14 cellular contexts compared by ENCODE assay signal in the genomic region with DNA sequence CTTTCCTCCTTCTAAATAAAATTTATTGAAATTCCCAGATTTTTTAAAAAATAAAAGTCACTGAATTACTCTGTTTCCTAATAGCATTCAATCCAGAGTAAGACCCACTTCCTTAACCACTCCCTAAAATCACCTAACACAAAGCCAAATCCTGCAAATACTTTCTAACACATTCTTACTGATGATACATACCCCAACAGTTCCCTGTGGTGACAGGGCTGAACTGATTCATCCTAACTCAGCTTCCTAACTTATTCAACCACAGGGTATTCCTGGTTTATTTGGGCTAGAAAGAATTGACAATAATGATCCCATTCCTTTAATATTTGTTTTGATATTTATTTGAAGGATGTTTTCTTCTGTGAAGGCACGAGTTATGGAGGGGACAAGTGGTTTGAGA. TPM values are rescaled to one million over a fixed set of nuclear protein-coding genes. Genes with fewer than 3 reads are reported as not detected.
DNase-seq lines count a peak whose midpoint lies in the region; ATAC-seq and TF ChIP-seq lines count a peak whose summit lies in the region.
"Had no signal": no experiment of that assay in that cellular context is flagged by ENCODE, and none has a peak within 500 bp of the region (broad histone marks: within the 10 kb centered on the region; RNA-seq: fewer than 3 reads in every experiment).

No MANE protein-coding gene starts in this region.

- no peak overlapping the region for H2AFZ ChIP-seq in neural progenitor cell (replicated peaks)

- DNase-seq in left ventricle myocardium inferior (no peak), left cardiac atrium (no peak), dorsolateral prefrontal cortex (no peak), uterus (no peak), SW 1271 (lab: John Stamatoyannopoulos, UW) (no peak), neural progenitor cell (ENCODE audit: low spot score) (no peak), body of pancreas (no peak)
- DNase-seq: activated CD4-positive, alpha-beta T cell treated with anti-CD3 and anti-CD28 coated beads for 48 hours; KG1; T-helper 1 cell had no signal

- ATAC-seq in left cardiac atrium (no peak), body of pancreas (no peak)
- ATAC-seq: A549; activated T-helper 17 cell treated with anti-CD3 and anti-CD28 coated beads, Interleukin-2, amount 50 U/mL, for 72 hours had no signal

- H3K4me1 Mint-ChIP-seq in neural progenitor cell, result no peaks in the 10 kb centered on the region
- H3K4me1 Mint-ChIP-seq: activated T-helper 17 cell treated with anti-CD3 and anti-CD28 coated beads, Interleukin-2, amount 50 U/mL, for 72 hours; central memory CD8-positive, alpha-beta T cell had no signal

- H3K27ac ChIP-seq in left ventricle myocardium inferior (replicated peaks) (peak overlapping the region; percentile 91), dorsolateral prefrontal cortex (no peak overlapping the region), muscle layer of duodenum (ENCODE audit: low read length) (no peak overlapping the region), uterus (peak overlapping the region; percentile 83 to 91), neural progenitor cell (no peak overlapping the region), body of pancreas (peak overlapping the region in 1 of 4 donors; percentile 71)
- H3K27ac ChIP-seq: A549 had no signal

- WGBS in body of pancreas, 2 donors, result 67 to 82% methylated on average over 1 of the region's 1 CpG

- H3K27me3 ChIP-seq in left ventricle myocardium inferior (ENCODE audit: low read depth), result no peaks in the 10 kb centered on the region
- H3K27me3 ChIP-seq in dorsolateral prefrontal cortex, result peaks cover 0 to 2% (median 0%) of the 10 kb centered on the region in 45 donors
- no peaks in the 10 kb centered on the region for H3K27me3 ChIP-seq in muscle layer of duodenum (ENCODE audit: low read depth, low read length)
- H3K27me3 ChIP-seq in uterus, result no peaks in the 10 kb centered on the region
- H3K27me3 ChIP-seq in neural progenitor cell, result no peaks in the 10 kb centered on the region
- H3K27me3 ChIP-seq in body of pancreas, result no peaks in the 10 kb centered on the region

- H3F3A ChIP-seq in neural progenitor cell (ENCODE audit: low read depth), result no peaks in the 10 kb centered on the region

- intact Hi-C loops in left ventricle myocardium inferior (cut with micrococcal nuclease) (no loop called here), left cardiac atrium (cut with DNase I) (no loop called here), dorsolateral prefrontal cortex (cut with DNase I) (loop anchor here (5.0 to 10.0 kb wide), 2 partner anchors 43 to 191 kb away; a partner anchor contains a TSS), uterus (cut with DNase I; ENCODE audit: low total_unique reads) (no loop called here), body of pancreas (cut with DNase I) (no loop called here)

- no peak overlapping the region for H3K4me2 ChIP-seq in neural progenitor cell
- H3K4me2 ChIP-seq: A549 had no signal

- peaks cover 5% of the 10 kb centered on the region for H3K4me1 ChIP-seq in left ventricle myocardium inferior
- H3K4me1 ChIP-seq in muscle layer of duodenum (ENCODE audit: control insufficient read depth in 1 of 2, insufficient read depth in 2 of 2, low read length in 2 of 2), result no peaks in the 10 kb centered on the region
- H3K4me1 ChIP-seq in uterus, result no peaks in the 10 kb centered on the region
- H3K4me1 ChIP-seq in neural progenitor cell, result no peaks in the 10 kb centered on the region
- peaks cover 10% of the 10 kb centered on the region for H3K4me1 ChIP-seq in body of pancreas
- H3K4me1 ChIP-seq: A549 had no signal

- no peak overlapping the region for H3K4me3 Mint-ChIP-seq in neural progenitor cell
- H3K4me3 Mint-ChIP-seq: activated T-helper 17 cell treated with anti-CD3 and anti-CD28 coated beads, Interleukin-2, amount 50 U/mL, for 72 hours; central memory CD8-positive, alpha-beta T cell had no signal

- TF ChIP-seq CTCF in left ventricle myocardium inferior (IDR thresholded peaks at IDR 0.05; ENCODE audit: borderline replicate concordance) (no peak), dorsolateral prefrontal cortex (IDR thresholded peaks at IDR 0.05 in 54 of 56, conservative IDR thresholded peaks at IDR 0.05 in 2 of 56; ENCODE audit: low read depth in 1 of 56, partially characterized antibody in 56 of 56) (no peak), uterus (IDR thresholded peaks at IDR 0.05) (no peak), neural progenitor cell (IDR thresholded peaks at IDR 0.05) (no peak), body of pancreas (IDR thresholded peaks at IDR 0.05) (no peak)

- no peaks in the 10 kb centered on the region for H3K36me3 Mint-ChIP-seq in neural progenitor cell

- no peaks in the 10 kb centered on the region for H4K20me1 ChIP-seq in neural progenitor cell (ENCODE audit: low read depth)

- H3K9me3 ChIP-seq in left ventricle myocardium inferior (replicated peaks), result peaks cover 92% of the 10 kb centered on the region
- H3K9me3 ChIP-seq in muscle layer of duodenum (ENCODE audit: control insufficient read depth in 1 of 2, low read length in 2 of 2), result peaks cover 23 to 66% of the 10 kb centered on the region in 2 donors
- peaks cover 2 to 29% of the 10 kb centered on the region in 2 donors for H3K9me3 ChIP-seq in uterus
- H3K9me3 ChIP-seq in neural progenitor cell (ENCODE audit: low read depth), result peaks cover 17% of the 10 kb centered on the region
- H3K9me3 ChIP-seq in body of pancreas, result peaks cover 0 to 33% (median 0%) of the 10 kb centered on the region in 3 donors

- peaks cover 7% of the 10 kb centered on the region for H3K27me3 Mint-ChIP-seq in neural progenitor cell (ENCODE audit: insufficient read depth, low read depth)

- H3K79me2 ChIP-seq in neural progenitor cell (ENCODE audit: low read depth), result no peaks in the 10 kb centered on the region

- H3K9ac ChIP-seq in neural progenitor cell, result no peak overlapping the region

- peaks cover 31% of the 10 kb centered on the region for H3K9me3 Mint-ChIP-seq in neural progenitor cell

- no peak overlapping the region for H3K27ac Mint-ChIP-seq in neural progenitor cell
- H3K27ac Mint-ChIP-seq: activated T-helper 17 cell treated with anti-CD3 and anti-CD28 coated beads, Interleukin-2, amount 50 U/mL, for 72 hours had no signal

- H3K36me3 ChIP-seq in left ventricle myocardium inferior, result peaks cover 45% of the 10 kb centered on the region
- peaks cover 13 to 44% of the 10 kb centered on the region in 2 donors for H3K36me3 ChIP-seq in muscle layer of duodenum (ENCODE audit: control insufficient read depth in 1 of 2, insufficient read depth in 2 of 2, low read length in 2 of 2)
- no peaks in the 10 kb centered on the region for H3K36me3 ChIP-seq in uterus
- no peaks in the 10 kb centered on the region for H3K36me3 ChIP-seq in neural progenitor cell
- H3K36me3 ChIP-seq in body of pancreas (replicated peaks in 1 of 2; ENCODE audit: insufficient read depth in 1 of 2, low read depth in 2 of 2), result peaks cover 5 to 8% of the 10 kb centered on the region in 2 donors

- TF ChIP-seq POLR2A in uterus (IDR thresholded peaks at IDR 0.05), result no peak
- TF ChIP-seq POLR2A in body of pancreas (IDR thresholded peaks at IDR 0.05), result no peak

- H3K4me3 ChIP-seq in left ventricle myocardium inferior, result peak overlapping the region; percentile 75
- H3K4me3 ChIP-seq in dorsolateral prefrontal cortex, result peak overlapping the region in 40 of 59 donors; percentile 34 to 73 (median 58)
- H3K4me3 ChIP-seq in muscle layer of duodenum (ENCODE audit: low read depth in 1 of 2, low read length in 2 of 2), result peak overlapping the region; percentile 75 to 76
- H3K4me3 ChIP-seq in uterus, result peak overlapping the region; percentile 62 to 74
- H3K4me3 ChIP-seq in neural progenitor cell, result no peak overlapping the region
- H3K4me3 ChIP-seq in body of pancreas, result peak overlapping the region in 1 of 2 donors; percentile 72
- H3K4me3 ChIP-seq: A549 had no signal

RNA-seq across cellular contexts. Expression of a gene that starts 40.7 kb away (rescaled TPM):
- total RNA-seq in left ventricle myocardium inferior, result 1.1 TPM
- total RNA-seq in left cardiac atrium, result 1 to 10 TPM; 1.2 to 2.0 TPM
- 1 to 10 TPM in 118 of 120 experiments, under 1 TPM in 2; 0.96 to 7.3 (median 2.6) TPM for total RNA-seq in dorsolateral prefrontal cortex
- total RNA-seq in uterus, result 10 to 100 TPM in 1 of 4 donors, 1 to 10 TPM in 3; 5.9 to 27.4 (median 7.0) TPM
- total RNA-seq in neural progenitor cell (ENCODE audit: low replicate concordance), result 17.0 and 28.8 TPM in 2 replicates
- total RNA-seq in body of pancreas, result 1 to 10 TPM; 4.7 to 7.9 TPM

Comparison
In these comparisons a context has a peak if more than half of its experiments do, and no peak if none do; other contexts are left out.
1. H3K27ac ChIP-seq: peak in left ventricle myocardium inferior (single experiment) and uterus (2 of 2); none in dorsolateral prefrontal cortex (0 of 59), muscle layer of duodenum (single experiment) and neural progenitor cell (single experiment).
2. intact Hi-C loops: an anchor here in dorsolateral prefrontal cortex (5.0 to 10.0 kb wide); none called in left ventricle myocardium inferior, left cardiac atrium, uterus and body of pancreas.